In genomic region chrX:40996886-40997530, GRCh38 we compare ENCODE assay signal across 8 cellular contexts.
DNase-seq lines count a peak whose midpoint lies in the region; ATAC-seq, FAIRE-seq and TF ChIP-seq lines count a peak whose summit lies in the region.

No MANE protein-coding gene starts in this region.

- no peaks in the 10 kb centered on the region for H3K27me3 ChIP-seq in prostate gland (replicated peaks; ENCODE audit: insufficient read depth)

- DNase-seq in GM12891 (ENCODE audit: insufficient read length, low spot score) (no peak), NCI-H146 treated with DMSO at 0.1 percent for 48 hours (lab: John Stamatoyannopoulos, UW; ENCODE audit: unreplicated experiment) (peak; percentile 8), astrocyte of the cerebellum (ENCODE audit: low read depth) (peak; percentile 46), kidney glomerular epithelial cell (lab: John Stamatoyannopoulos, UW) (peak; percentile 29), urothelium cell line (ENCODE audit: low spot score) (peak; percentile 40), prostate gland (ENCODE audit: low spot score) (no peak), H54 (ENCODE audit: insufficient read length, low spot score) (no peak)

- no peak for ATAC-seq in HG03045 (IDR thresholded peaks at IDR 0.05; ENCODE audit: unreplicated experiment)

- no peaks in the 10 kb centered on the region for H3K4me1 ChIP-seq in prostate gland (replicated peaks)

- no peak for TF ChIP-seq POLR2A in GM12891 (IDR thresholded peaks at IDR 0.05; ENCODE audit: low read depth, low read length)
- TF ChIP-seq POLR2A in prostate gland (IDR thresholded peaks at IDR 0.05), result no peak
- no peak for TF ChIP-seq POLR2A in H54 (IDR thresholded peaks at IDR 0.05; ENCODE audit: low read depth, low read length)

- intact Hi-C loops in prostate gland (cut with DNase I), result no loop called here

- FAIRE-seq in GM12891 (lab: Jason Lieb, UNC), result peak; percentile 50
- FAIRE-seq in urothelium cell line (lab: Jason Lieb, UNC), result no peak
- no peak for FAIRE-seq in H54 (lab: Jason Lieb, UNC)

- H3K4me3 ChIP-seq in astrocyte of the cerebellum (ENCODE audit: low read depth, low read length) (no peak overlapping the region), prostate gland (no peak overlapping the region)

- TF ChIP-seq CTCF in astrocyte of the cerebellum (IDR thresholded peaks at IDR 0.05; ENCODE audit: low read depth, low read length, missing control alignments) (no peak), prostate gland (IDR thresholded peaks at IDR 0.05) (no peak)

- H3K9me3 ChIP-seq in prostate gland, result no peaks in the 10 kb centered on the region

- 12% methylated on average over 3 of the region's 3 CpGs for WGBS in prostate gland

- H3K36me3 ChIP-seq in prostate gland, result no peaks in the 10 kb centered on the region

- no peak overlapping the region for H3K27ac ChIP-seq in prostate gland

- in situ Hi-C loops in astrocyte of the cerebellum (cut with HindIII; ENCODE audit: low sequenced_read_pairs), result no loop called here

TF ChIP-seq in GM12891, 5 proteins besides CTCF, POLR2A, EP300 and RAD21:
- TF ChIP-seq POU2F2 (IDR thresholded peaks at IDR 0.05; ENCODE audit: low read depth, low read length) (no peak), TAF1 (IDR thresholded peaks at IDR 0.05; ENCODE audit: low read depth, low read length) (no peak), POLR2AphosphoS5 (IDR thresholded peaks at IDR 0.05; ENCODE audit: low read depth, low read length) (no peak), SPI1 (IDR thresholded peaks at IDR 0.05; ENCODE audit: low read depth, low read length) (no peak)

Comparison
In these comparisons a context has a peak if more than half of its experiments do, and no peak if none do; other contexts are left out.
1. DNase-seq: peak in NCI-H146 treated with DMSO at 0.1 percent for 48 hours (single experiment), astrocyte of the cerebellum (single experiment), kidney glomerular epithelial cell (single experiment) and urothelium cell line (single experiment); none in GM12891 (single experiment), prostate gland (single experiment) and H54 (single experiment).